Comparison of ENCODE assay signal across 1 cellular context in genomic region chr2:95392730-95393455, GRCh38.
TF ChIP-seq lines count a peak whose summit lies in the region.

No MANE protein-coding gene starts in this region.

TF ChIP-seq in GM12878, 131 proteins besides CTCF, POLR2A, EP300 and RAD21 (continued from another document):
- TF ChIP-seq CEBPZ (IDR thresholded peaks at IDR 0.05; ENCODE audit: low read depth, low read length) (no peak), BACH1 (IDR thresholded peaks at IDR 0.05; ENCODE audit: borderline replicate concordance) (no peak), JUND (IDR thresholded peaks at IDR 0.05; ENCODE audit: low read depth, low read length) (no peak), DPF2 (IDR thresholded peaks at IDR 0.05) (no peak), GABPA (IDR thresholded peaks at IDR 0.05; ENCODE audit: low read depth) (no peak), CEBPB (IDR thresholded peaks at IDR 0.05; ENCODE audit: borderline replicate concordance in 1 of 2, low read depth in 2 of 2, low read length in 2 of 2) (no peak)
TF ChIP-seq in GM12878: peak in this region for 0.
